27 cellular contexts compared by ENCODE assay signal in genomic region chr3:54150864-54151467, GRCh38.
"Had no signal": no experiment of that assay in that cellular context is flagged by ENCODE, and none has a peak within 500 bp of the region (broad histone marks: within the 10 kb centered on the region; RNA-seq: fewer than 3 reads in every experiment).

No MANE protein-coding gene starts in this region.

- FAIRE-seq: urothelium cell line had no signal

- H3K4me1 ChIP-seq: suprapubic skin, transverse colon, upper lobe of right lung, uterus, vagina had no signal

- ATAC-seq: stimulated activated effector memory CD8-positive, alpha-beta T cell treated with anti-CD3 and anti-CD28 coated beads, Interleukin-12 subunit alpha, Interleukin-12 subunit beta, amount 100 ng/mL, for 72 hours; stimulated activated memory B cell treated with anti-CD40 and anti-IgM and Interleukin-4, amounts not matched to agents 10 μg/mL and 1 μg/mL and 100 μg/mL, for 72 hours; stimulated activated naive B cell treated with anti-CD40 and anti-IgM and Interleukin-4, amounts not matched to agents 10 μg/mL and 1 μg/mL and 100 μg/mL, for 72 hours; stimulated activated naive CD8-positive, alpha-beta T cell treated with anti-CD3 and anti-CD28 coated beads, Interleukin-15, amount 100 ng/mL, for 72 hours; stimulated activated naive CD8-positive, alpha-beta T cell treated with anti-CD3 and anti-CD28 coated beads, Interleukin-15, Interleukin-2, amounts not matched to agents 100 U/mL and 50 U/mL, for 24 hours; upper lobe of right lung had no signal

- DNase-seq: stimulated activated CD4-positive, alpha-beta T cell treated with anti-CD3 and anti-CD28 coated beads, Interleukin-2, amount 100 ng/mL, for 48 hours; stimulated activated CD4-positive, alpha-beta T cell treated with anti-CD3 and anti-CD28 coated beads, Interleukin-4, amount 100 ng/mL, for 1 hour; stimulated activated CD4-positive, alpha-beta T cell treated with anti-CD3 and anti-CD28 coated beads, Interleukin-4, amount 100 ng/mL, for 24 hours; stimulated activated CD4-positive, alpha-beta T cell treated with anti-CD3 and anti-CD28 coated beads, Interleukin-4, amount 100 ng/mL, for 4 hours; stimulated activated CD8-positive, alpha-beta memory T cell treated with anti-CD3 and anti-CD28 coated beads, Interleukin-4, amount 100 ng/mL, for 48 hours; stimulated activated naive B cell treated with anti-CD40 and anti-IgM and Interleukin-4, amounts not matched to agents 10 μg/mL and 1 μg/mL and 100 μg/mL, for 72 hours; stimulated activated naive CD4-positive, alpha-beta T cell; stimulated activated naive CD4-positive, alpha-beta T cell treated with Interleukin-2 at 50 U/mL for 16 hours; stimulated activated naive CD8-positive, alpha-beta T cell treated with anti-CD3 and anti-CD28 coated beads, Interleukin-15, amount 100 ng/mL, for 72 hours; stimulated activated naive CD8-positive, alpha-beta T cell treated with anti-CD3 and anti-CD28 coated beads, Interleukin-15, Interleukin-2, amounts not matched to agents 100 U/mL and 50 U/mL, for 24 hours; stomach; substantia nigra; testis; thyroid gland; tibial artery; transverse colon; trophoblast cell; upper lobe of left lung; upper lobe of right lung; uterus had no signal

- H3K9me3 ChIP-seq: stomach, suprapubic skin, testis, thoracic aorta, thyroid gland, tibial artery, tibial nerve, transverse colon, upper lobe of left lung, upper lobe of right lung, uterus, vagina had no signal

- H3K27ac ChIP-seq: stomach, suprapubic skin, testis, thoracic aorta, thyroid gland, tibial artery, tibial nerve, transverse colon, upper lobe of left lung, upper lobe of right lung, uterus, vagina had no signal

- H3K4me3 ChIP-seq: stomach, suprapubic skin, testis, thoracic aorta, thyroid gland, tibial artery, tibial nerve, transverse colon, upper lobe of left lung, upper lobe of right lung, uterus, vagina had no signal

- H3K36me3 ChIP-seq: stomach, suprapubic skin, thoracic aorta, thyroid gland, tibial artery, tibial nerve, transverse colon, upper lobe of left lung, upper lobe of right lung, uterus, vagina had no signal

- H3K27me3 ChIP-seq: stomach, suprapubic skin, testis, thyroid gland, tibial nerve, upper lobe of left lung, upper lobe of right lung, uterus, vagina had no signal
